ENCODE assay signal across 15 cellular contexts in the genomic region with DNA sequence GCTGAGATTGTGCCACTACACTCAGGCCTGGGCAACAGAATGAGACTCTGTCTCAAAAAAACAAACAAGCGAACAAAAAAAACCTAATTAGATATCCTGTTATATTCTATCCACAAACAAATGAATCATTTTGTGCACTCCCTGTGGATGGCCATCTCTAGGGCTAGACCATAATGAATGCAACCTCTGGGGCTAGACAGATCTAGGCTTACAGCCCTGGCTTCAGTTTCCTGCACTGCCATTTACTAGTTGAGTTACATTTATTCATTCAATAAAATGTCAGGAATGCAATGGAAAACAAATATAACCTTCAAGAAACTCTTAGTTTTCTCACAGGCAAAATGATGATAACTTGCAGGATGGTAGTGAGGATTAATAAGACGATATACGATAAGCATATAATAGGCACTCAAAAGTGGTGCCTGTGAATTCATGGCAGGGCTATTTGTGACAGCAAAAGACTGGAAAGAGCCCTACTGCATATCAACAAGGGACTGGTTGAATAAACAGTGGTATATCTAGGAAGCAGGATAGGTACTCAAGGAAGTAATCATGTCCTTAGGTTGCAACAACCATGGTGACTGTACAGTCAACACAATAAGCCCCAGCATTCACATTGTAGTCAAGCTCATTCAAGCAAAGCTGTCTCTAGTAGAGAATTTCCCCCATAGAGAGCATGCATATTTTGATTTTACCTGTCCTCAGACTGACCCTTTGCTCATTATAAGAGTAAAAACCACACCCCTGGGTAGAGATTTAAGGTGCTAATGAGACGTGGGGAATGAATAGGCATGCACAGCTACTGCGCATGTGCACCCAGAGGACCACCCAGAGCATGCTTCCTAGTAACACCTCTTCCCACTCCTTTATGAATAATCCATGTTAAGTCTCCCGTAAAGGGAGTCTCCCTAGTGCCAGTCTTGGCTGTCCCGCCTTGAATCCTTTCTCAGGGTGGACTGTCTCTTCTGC.
"Had no signal": no experiment of that assay in that cellular context is flagged by ENCODE, and none has a peak within 500 bp of the region (broad histone marks: within the 10 kb centered on the region; RNA-seq: fewer than 3 reads in every experiment).

No MANE protein-coding gene starts in this region.

- H3K27ac ChIP-seq: cardiac muscle cell, gastroesophageal sphincter, right atrium auricular region, skin epidermis, thyroid gland, VCaP had no signal

- H3K4me3 ChIP-seq: cardiac muscle cell, gastroesophageal sphincter, lung, right atrium auricular region, skin epidermis, thyroid gland had no signal

- H3K9me3 ChIP-seq: gastroesophageal sphincter, right atrium auricular region, thyroid gland had no signal

- ATAC-seq: activated CD4-positive, alpha-beta T cell treated with anti-CD3 and anti-CD28 coated beads for 36 hours; activated T-cell treated with anti-CD3 and anti-CD28 coated beads, Interleukin-2, amount 50 U/mL, for 72 hours; gastroesophageal sphincter; naive thymus-derived CD4-positive, alpha-beta T cell had no signal

- H3K27me3 ChIP-seq: cardiac muscle cell, right atrium auricular region, thyroid gland had no signal

- DNase-seq: activated CD4-positive, alpha-beta memory T cell treated with anti-CD3 and anti-CD28 coated beads, Interleukin-2, amount 10 ng/mL, durations not matched to agents 7 days and 5 days; activated CD4-positive, alpha-beta T cell treated with anti-CD3 and anti-CD28 coated beads for 36 hours; activated CD8-positive, alpha-beta memory T cell treated with anti-CD3 and anti-CD28 coated beads, Interleukin-2, amount 50 U/mL, for 4 hours; activated naive CD8-positive, alpha-beta T cell treated with anti-CD3 and anti-CD28 coated beads, Interleukin-2, amount 10 ng/mL, durations not matched to agents 7 days and 5 days; activated T-cell treated with anti-CD3 and anti-CD28 coated beads, Interleukin-2, amount 50 U/mL, for 72 hours; aorta; naive thymus-derived CD4-positive, alpha-beta T cell; posterior cingulate gyrus; thyroid gland had no signal

- H3K4me3 Mint-ChIP-seq: activated CD4-positive, alpha-beta memory T cell treated with anti-CD3 and anti-CD28 coated beads, Interleukin-2, amount 10 ng/mL, durations not matched to agents 7 days and 5 days; activated CD4-positive, alpha-beta T cell treated with anti-CD3 and anti-CD28 coated beads for 36 hours; activated naive CD8-positive, alpha-beta T cell treated with anti-CD3 and anti-CD28 coated beads, Interleukin-2, amount 10 ng/mL, durations not matched to agents 7 days and 5 days; activated T-cell treated with anti-CD3 and anti-CD28 coated beads, Interleukin-2, amount 50 U/mL, for 72 hours; naive thymus-derived CD4-positive, alpha-beta T cell had no signal

- H3K36me3 ChIP-seq: cardiac muscle cell, gastroesophageal sphincter, right atrium auricular region, thyroid gland had no signal

- H3K9me3 Mint-ChIP-seq: activated CD4-positive, alpha-beta memory T cell treated with anti-CD3 and anti-CD28 coated beads, Interleukin-2, amount 10 ng/mL, durations not matched to agents 7 days and 5 days; activated naive CD8-positive, alpha-beta T cell treated with anti-CD3 and anti-CD28 coated beads, Interleukin-2, amount 10 ng/mL, durations not matched to agents 7 days and 5 days had no signal

- H3K4me1 ChIP-seq: gastroesophageal sphincter, right atrium auricular region, thyroid gland had no signal

- H3K4me1 Mint-ChIP-seq: activated CD4-positive, alpha-beta T cell treated with anti-CD3 and anti-CD28 coated beads for 36 hours had no signal

- H3K27ac Mint-ChIP-seq: activated CD4-positive, alpha-beta memory T cell treated with anti-CD3 and anti-CD28 coated beads, Interleukin-2, amount 10 ng/mL, durations not matched to agents 7 days and 5 days; activated CD4-positive, alpha-beta T cell treated with anti-CD3 and anti-CD28 coated beads for 36 hours; activated naive CD8-positive, alpha-beta T cell treated with anti-CD3 and anti-CD28 coated beads, Interleukin-2, amount 10 ng/mL, durations not matched to agents 7 days and 5 days; activated T-cell treated with anti-CD3 and anti-CD28 coated beads, Interleukin-2, amount 50 U/mL, for 72 hours; naive thymus-derived CD4-positive, alpha-beta T cell had no signal
